30 cellular contexts compared by ENCODE assay signal in the genomic region with DNA sequence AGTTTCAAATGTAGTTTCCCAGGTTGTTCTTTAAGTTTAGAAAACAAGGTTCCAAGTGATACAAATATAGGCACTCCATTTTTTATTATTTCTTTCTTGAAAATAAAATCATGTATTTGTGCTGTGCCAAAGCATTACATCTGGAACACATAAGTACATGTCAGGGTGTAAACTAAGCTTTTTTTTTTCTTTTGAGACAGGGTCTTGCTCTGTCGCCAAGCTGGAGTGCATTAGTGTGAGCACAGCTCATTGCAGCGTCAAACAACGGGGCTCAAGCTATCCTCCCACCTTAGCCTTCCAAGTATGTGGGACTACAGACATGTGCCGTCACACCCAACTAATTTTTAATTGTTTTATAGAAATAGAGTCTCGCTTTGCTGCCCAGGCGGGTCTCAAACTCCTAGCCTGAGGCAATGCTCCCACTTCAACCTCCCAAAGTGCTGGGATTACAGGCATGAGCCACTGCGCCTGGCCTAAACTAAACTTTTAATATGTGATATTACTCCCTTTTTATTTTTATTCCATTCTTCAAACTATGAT. TPM values are rescaled to one million over a fixed set of nuclear protein-coding genes. Genes with fewer than 3 reads are reported as not detected.
DNase-seq lines count a peak whose midpoint lies in the region; ATAC-seq and TF ChIP-seq lines count a peak whose summit lies in the region.
"Had no signal": no experiment of that assay in that cellular context is flagged by ENCODE, and none has a peak within 500 bp of the region (broad histone marks: within the 10 kb centered on the region; RNA-seq: fewer than 3 reads in every experiment).

No MANE protein-coding gene starts in this region.

- H3K9me3 Mint-ChIP-seq in Calu3 (ENCODE audit: low read depth, unreplicated experiment) = no peaks in the 10 kb centered on the region
- H3K9me3 Mint-ChIP-seq: activated CD4-positive, alpha-beta memory T cell treated with anti-CD3 and anti-CD28 coated beads for 36 hours; activated naive CD4-positive, alpha-beta T cell treated with anti-CD3 and anti-CD28 coated beads, Interleukin-2, amount 50 U/mL, for 72 hours; activated T-helper 17 cell treated with anti-CD3 and anti-CD28 coated beads, Interleukin-2, amount 50 U/mL, for 72 hours had no signal

- POLR2A ChIA-PET in RWPE1 (lab: Yijun Ruan, JAX; ENCODE audit: low non-redundant PET) = no interaction called here

- no peak overlapping the region for H3K4me3 ChIP-seq in subcutaneous abdominal adipose tissue (ENCODE audit: low read depth in 1 of 5, low read length in 5 of 5)
- H3K4me3 ChIP-seq: cardiac muscle cell, coronary artery, HAP-1, pancreas, tibial artery had no signal

- H3K27ac ChIP-seq in RWPE1 (peak overlapping the region; percentile 88; the same call in 1 of the 2 replicates), subcutaneous abdominal adipose tissue (ENCODE audit: low read depth, low read length) (peak overlapping the region; percentile 18)
- H3K27ac ChIP-seq: cardiac muscle cell, coronary artery, tibial artery had no signal

- peaks cover 3% of the 10 kb centered on the region for H3K36me3 Mint-ChIP-seq in Calu3 (ENCODE audit: insufficient read depth, unreplicated experiment)
- H3K36me3 Mint-ChIP-seq: activated CD4-positive, alpha-beta memory T cell treated with anti-CD3 and anti-CD28 coated beads for 36 hours; activated naive CD4-positive, alpha-beta T cell treated with anti-CD3 and anti-CD28 coated beads, Interleukin-2, amount 50 U/mL, for 72 hours; CD4-positive, alpha-beta memory T cell had no signal

- H3K4me1 ChIP-seq in subcutaneous abdominal adipose tissue (ENCODE audit: control insufficient read depth in 5 of 5, insufficient read depth in 5 of 5, low read length in 5 of 5) = peaks cover 0 to 16% (median 16%) of the 10 kb centered on the region in 5 donors

- no peaks in the 10 kb centered on the region for H3K9me3 ChIP-seq in subcutaneous abdominal adipose tissue (ENCODE audit: control insufficient read depth in 5 of 5, low read length in 5 of 5)
- H3K9me3 ChIP-seq: HAP-1, pancreas, tibial artery had no signal

- no peak for TF ChIP-seq CTCF in Calu3 (IDR thresholded peaks at IDR 0.05; ENCODE audit: unreplicated experiment)
- TF ChIP-seq CTCF in RWPE1 (conservative IDR thresholded peaks at IDR 0.05; ENCODE audit: low read depth) = no peak

- no peak for ATAC-seq in GM21526 (IDR thresholded peaks at IDR 0.05; ENCODE audit: low FRiP score, unreplicated experiment)
- no peak for ATAC-seq in HG02571 (IDR thresholded peaks at IDR 0.05; ENCODE audit: unreplicated experiment)
- ATAC-seq: activated naive CD4-positive, alpha-beta T cell treated with anti-CD3 and anti-CD28 coated beads, Interleukin-2, amount 50 U/mL, for 72 hours; HepG2 had no signal

- peaks cover 0 to 6% (median 0%) of the 10 kb centered on the region in 5 donors for H3K27me3 ChIP-seq in subcutaneous abdominal adipose tissue (ENCODE audit: control insufficient read depth in 5 of 5, insufficient read depth in 4 of 5, low read length in 5 of 5)
- H3K27me3 ChIP-seq: cardiac muscle cell, pancreas, tibial artery had no signal

- no TSS peak for BruUV-seq in Calu3 (replicated peaks; lab: Mats Ljungman, UMichigan)

- peak overlapping the region; percentile 36 for H3K4me3 Mint-ChIP-seq in Calu3 (ENCODE audit: low read depth, unreplicated experiment)
- H3K4me3 Mint-ChIP-seq: activated CD4-positive, alpha-beta memory T cell treated with anti-CD3 and anti-CD28 coated beads for 36 hours; activated T-helper 17 cell treated with anti-CD3 and anti-CD28 coated beads, Interleukin-2, amount 50 U/mL, for 72 hours; CD4-positive, alpha-beta memory T cell; endodermal cell had no signal

- no peaks in the 10 kb centered on the region for H3K36me3 ChIP-seq in subcutaneous abdominal adipose tissue (ENCODE audit: control insufficient read depth in 5 of 5, insufficient read depth in 5 of 5, low read length in 5 of 5)
- H3K36me3 ChIP-seq: cardiac muscle cell, HAP-1, pancreas, tibial artery had no signal

- no peak overlapping the region for H3K9ac ChIP-seq in subcutaneous abdominal adipose tissue (ENCODE audit: low read length in 5 of 5)

- CTCF ChIA-PET in Calu3 (lab: Charles Lee) = no interaction called here
- CTCF ChIA-PET in RWPE1 (lab: Yijun Ruan, JAX) = no interaction called here

- DNase-seq in Calu3 (no peak), RWPE1 (ENCODE audit: low spot score) (no peak), left kidney (ENCODE audit: low read depth, low spot score) (peak; percentile 75), GOT3 (lab: John Stamatoyannopoulos, UW) (no peak), DMS153 treated with DMSO at 0.1 percent for 48 hours (lab: John Stamatoyannopoulos, UW; ENCODE audit: unreplicated experiment) (no peak)
- DNase-seq: activated CD4-positive, alpha-beta memory T cell treated with anti-CD3 and anti-CD28 coated beads for 36 hours; activated CD8-positive, alpha-beta memory T cell treated with anti-CD3 and anti-CD28 coated beads, Interleukin-2, amount 50 U/mL, for 48 hours; anterior cingulate cortex; CD4-positive, alpha-beta memory T cell; DMS153; endodermal cell; mesendoderm; NCI-H1105 treated with DMSO at 0.1 percent for 48 hours; NCI-H2081; NCI-H82; pancreas; stimulated activated CD4-positive, alpha-beta T cell treated with anti-CD3 and anti-CD28 coated beads, Interleukin-4, amount 100 ng/mL, for 24 hours; stimulated activated naive CD4-positive, alpha-beta T cell treated with Interleukin-2 at 50 U/mL for 16 hours; tibial artery had no signal

- peak overlapping the region; percentile 78 for H3K27ac Mint-ChIP-seq in Calu3 (ENCODE audit: unreplicated experiment)
- H3K27ac Mint-ChIP-seq: activated CD4-positive, alpha-beta memory T cell treated with anti-CD3 and anti-CD28 coated beads for 36 hours; activated naive CD4-positive, alpha-beta T cell treated with anti-CD3 and anti-CD28 coated beads, Interleukin-2, amount 50 U/mL, for 72 hours; activated T-helper 17 cell treated with anti-CD3 and anti-CD28 coated beads, Interleukin-2, amount 50 U/mL, for 72 hours; endodermal cell had no signal

- intact Hi-C loops in Calu3 (cut with micrococcal nuclease; ENCODE audit: unreplicated experiment) = loop anchor here (2.0 to 10.0 kb wide), 2 partner anchors 63 to 365 kb away; no protein-coding TSS in a partner anchor

- no peaks in the 10 kb centered on the region for H3K27me3 Mint-ChIP-seq in Calu3 (ENCODE audit: unreplicated experiment)

- H3K4me1 Mint-ChIP-seq in Calu3 (ENCODE audit: low read depth, unreplicated experiment) = peaks cover 25% of the 10 kb centered on the region
- H3K4me1 Mint-ChIP-seq: activated T-helper 17 cell treated with anti-CD3 and anti-CD28 coated beads, Interleukin-2, amount 50 U/mL, for 72 hours; CD4-positive, alpha-beta memory T cell; endodermal cell had no signal

RNA-seq across cellular contexts. Expression of gene SPATA12, which starts 9.1 kb away (rescaled TPM):
- 0.47 and 0.64 TPM in 2 replicates for total RNA-seq in Calu3 (2022)
- total RNA-seq: activated CD4-positive, alpha-beta memory T cell treated with anti-CD3 and anti-CD28 coated beads for 36 hours; activated naive CD4-positive, alpha-beta T cell treated with anti-CD3 and anti-CD28 coated beads, Interleukin-2, amount 50 U/mL, for 72 hours; activated T-helper 17 cell treated with anti-CD3 and anti-CD28 coated beads, Interleukin-2, amount 50 U/mL, for 72 hours; cardiac muscle cell; CD4-positive, alpha-beta memory T cell; endodermal cell; fibroblast of lung; right cardiac atrium had no signal
